Comparison of ENCODE assay signal across 8 cellular contexts in the genomic region with DNA sequence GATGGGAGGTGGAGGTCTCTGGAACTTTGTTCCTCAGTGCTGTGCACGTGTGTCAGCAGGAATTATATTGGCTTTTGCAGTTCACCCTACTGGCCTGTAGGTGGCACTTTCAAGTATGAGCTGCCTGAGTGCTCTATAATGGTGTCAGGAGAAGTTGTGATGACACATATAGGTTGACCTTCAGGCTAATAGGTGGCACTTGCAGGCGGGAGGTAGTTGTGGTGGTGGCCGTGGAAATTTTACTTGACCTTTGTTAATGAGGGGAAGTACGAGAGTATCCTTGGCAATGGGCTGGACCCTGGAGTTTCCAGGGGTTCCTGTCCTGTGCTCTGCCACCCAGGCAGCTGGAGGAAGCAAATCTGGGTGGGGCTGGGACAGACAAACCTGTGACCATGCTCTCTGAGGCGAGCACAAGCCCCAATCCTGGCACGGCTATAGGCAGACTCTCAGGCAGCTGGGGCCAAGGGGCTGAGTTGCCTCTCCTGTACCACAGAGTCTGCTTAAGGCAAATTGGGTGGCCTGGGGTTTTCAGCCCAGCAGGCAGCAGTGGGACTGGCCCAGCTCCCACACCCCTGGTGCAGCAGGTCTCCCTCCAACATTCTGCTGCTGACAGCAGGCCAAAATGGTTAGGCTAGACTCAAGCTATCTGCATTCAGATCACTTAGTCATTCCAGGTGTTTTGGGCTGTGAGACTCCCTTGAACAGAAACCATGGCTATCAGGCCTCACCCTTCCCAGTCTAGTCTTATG.
DNase-seq lines count a peak whose midpoint lies in the region; ATAC-seq, FAIRE-seq and TF ChIP-seq lines count a peak whose summit lies in the region.

No MANE protein-coding gene starts in this region.

- H3K4me2 ChIP-seq in OCI-LY1 (ENCODE audit: low read length) (no peak overlapping the region), keratinocyte (ENCODE audit: control insufficient read depth, extremely low read depth, insufficient read depth, low read depth, low read length) (peak overlapping the region; percentile 28)

- H3K9me3 ChIP-seq in OCI-LY1 (ENCODE audit: low read length): no peaks in the 10 kb centered on the region
- H3K9me3 ChIP-seq in keratinocyte (ENCODE audit: control insufficient read depth, low read depth, low read length): no peaks in the 10 kb centered on the region

- H3K36me3 ChIP-seq in OCI-LY1 (ENCODE audit: insufficient read depth, low read length) (no peaks in the 10 kb centered on the region), keratinocyte (ENCODE audit: control insufficient read depth in 2 of 2, extremely low read depth in 1 of 2, insufficient read depth in 2 of 2, low read length in 2 of 2) (no peaks in the 10 kb centered on the region)

- no peaks in the 10 kb centered on the region for H3K27me3 ChIP-seq in OCI-LY1 (ENCODE audit: insufficient read depth, low read length)
- no peaks in the 10 kb centered on the region for H3K27me3 ChIP-seq in keratinocyte (ENCODE audit: control insufficient read depth, extremely low read depth, insufficient read depth, low read length)

- H3K27me3 Mint-ChIP-seq in stimulated activated naive CD8-positive, alpha-beta T cell treated with anti-CD3 and anti-CD28 coated beads, Interleukin-15, amount 100 ng/mL, for 72 hours: peaks cover 9% of the 10 kb centered on the region

- peak; percentile 54 for TF ChIP-seq CTCF in D721Med (IDR thresholded peaks at IDR 0.05; ENCODE audit: insufficient read depth, missing control alignments)
- peak; percentile 83 for TF ChIP-seq CTCF in OCI-LY1 (IDR thresholded peaks at IDR 0.05; ENCODE audit: low read length)
- peak; percentile 69 to 90 (median 78) for TF ChIP-seq CTCF in keratinocyte (optimal IDR thresholded peaks at IDR 0.05 in 1 of 3, IDR thresholded peaks at IDR 0.05 in 1 of 3, conservative IDR thresholded peaks at IDR 0.05 in 1 of 3; ENCODE audit: extremely low read depth in 1 of 3, insufficient read depth in 2 of 3, low read length in 3 of 3)

- dilution Hi-C loops in keratinocyte (cut with MboI; ENCODE audit: extremely low pct_ligation_motif_present, low sequenced_read_pairs): no loop called here

- H3K4me3 Mint-ChIP-seq in stimulated activated naive CD8-positive, alpha-beta T cell treated with anti-CD3 and anti-CD28 coated beads, Interleukin-15, amount 100 ng/mL, for 72 hours: no peak overlapping the region

- H3K79me2 ChIP-seq in OCI-LY1 (ENCODE audit: insufficient read depth, low read length): no peaks in the 10 kb centered on the region
- H3K79me2 ChIP-seq in keratinocyte (ENCODE audit: control insufficient read depth, insufficient read depth, low read length): no peaks in the 10 kb centered on the region

- H3K4me3 ChIP-seq in OCI-LY1 (ENCODE audit: low read depth, low read length, poor library complexity, severe bottlenecking): no peak overlapping the region
- H3K4me3 ChIP-seq in keratinocyte (ENCODE audit: control insufficient read depth in 2 of 3, extremely low read depth in 1 of 3, insufficient read depth in 2 of 3, low read depth in 1 of 3, low read length in 3 of 3): no peak overlapping the region

- no peaks in the 10 kb centered on the region for H3K9me2 ChIP-seq in OCI-LY1 (ENCODE audit: low read depth, low read length)

- H3F3A ChIP-seq in OCI-LY1 (ENCODE audit: insufficient read depth, low read length): no peaks in the 10 kb centered on the region

- no peaks in the 10 kb centered on the region for H4K20me1 ChIP-seq in OCI-LY1 (ENCODE audit: insufficient read depth, low read length)
- H4K20me1 ChIP-seq in keratinocyte (ENCODE audit: control insufficient read depth, extremely low read depth, insufficient read depth, low read length): no peaks in the 10 kb centered on the region

- H3K4me1 Mint-ChIP-seq in stimulated activated naive CD8-positive, alpha-beta T cell treated with anti-CD3 and anti-CD28 coated beads, Interleukin-15, amount 100 ng/mL, for 72 hours: peaks cover 28% of the 10 kb centered on the region

- no peaks in the 10 kb centered on the region for H3K9me1 ChIP-seq in keratinocyte (ENCODE audit: control insufficient read depth, extremely low read depth, insufficient read depth, low read length)

- H3K36me3 Mint-ChIP-seq in activated naive CD4-positive, alpha-beta T cell treated with anti-CD3 and anti-CD28 coated beads, Interleukin-2, amount 50 U/mL, for 72 hours: no peaks in the 10 kb centered on the region

- H2AFZ ChIP-seq in OCI-LY1 (ENCODE audit: low read length) (no peak overlapping the region), keratinocyte (ENCODE audit: control insufficient read depth, low read length) (peak overlapping the region; percentile 37)

- H3K27ac Mint-ChIP-seq in activated naive CD4-positive, alpha-beta T cell treated with anti-CD3 and anti-CD28 coated beads, Interleukin-2, amount 50 U/mL, for 72 hours: no peak overlapping the region
- H3K27ac Mint-ChIP-seq in stimulated activated naive CD8-positive, alpha-beta T cell treated with anti-CD3 and anti-CD28 coated beads, Interleukin-15, amount 100 ng/mL, for 72 hours: no peak overlapping the region

- peaks cover 0 to 4% of the 10 kb centered on the region in 2 donors for H3K9me3 Mint-ChIP-seq in activated naive CD4-positive, alpha-beta T cell treated with anti-CD3 and anti-CD28 coated beads, Interleukin-2, amount 50 U/mL, for 72 hours
- peaks cover 0 to 8% of the 10 kb centered on the region in 2 donors for H3K9me3 Mint-ChIP-seq in stimulated activated naive CD8-positive, alpha-beta T cell treated with anti-CD3 and anti-CD28 coated beads, Interleukin-15, amount 100 ng/mL, for 72 hours

- H3K27ac ChIP-seq in OCI-LY1 (ENCODE audit: low read depth, low read length, poor library complexity, severe bottlenecking): no peak overlapping the region
- H3K27ac ChIP-seq in keratinocyte (ENCODE audit: control insufficient read depth, insufficient read depth, low read length): peak overlapping the region; percentile 23

- H3K4me1 ChIP-seq in OCI-LY1 (ENCODE audit: insufficient read depth, low read length, severe bottlenecking) (no peaks in the 10 kb centered on the region), keratinocyte (ENCODE audit: control insufficient read depth, extremely low read depth, insufficient read depth, low read length) (peaks cover 32% of the 10 kb centered on the region)

- no peak overlapping the region for H3K9ac ChIP-seq in OCI-LY1 (ENCODE audit: low read length)
- H3K9ac ChIP-seq in keratinocyte (ENCODE audit: control insufficient read depth, extremely low read depth, insufficient read depth, low read length): no peak overlapping the region

- peak; percentile 85 for ATAC-seq in GM19324 (IDR thresholded peaks at IDR 0.05; ENCODE audit: low FRiP score, unreplicated experiment)
- ATAC-seq in HG03108 (IDR thresholded peaks at IDR 0.05; ENCODE audit: unreplicated experiment): peak; percentile 58
- peak; percentile 76 to 81 for ATAC-seq in activated naive CD4-positive, alpha-beta T cell treated with anti-CD3 and anti-CD28 coated beads, Interleukin-2, amount 50 U/mL, for 72 hours
- ATAC-seq in stimulated activated naive CD8-positive, alpha-beta T cell treated with anti-CD3 and anti-CD28 coated beads, Interleukin-15, amount 100 ng/mL, for 72 hours: peak; percentile 88

- DNase-seq in D721Med (ENCODE audit: insufficient read length, low spot score): no peak
- peak; percentile 32 to 55 for DNase-seq in activated naive CD4-positive, alpha-beta T cell treated with anti-CD3 and anti-CD28 coated beads, Interleukin-2, amount 50 U/mL, for 72 hours (ENCODE audit: low spot score in 2 of 2)
- DNase-seq in keratinocyte (ENCODE audit: low read depth, low spot score): peak; percentile 53
- DNase-seq in stimulated activated naive CD8-positive, alpha-beta T cell treated with anti-CD3 and anti-CD28 coated beads, Interleukin-15, amount 100 ng/mL, for 72 hours: peak; percentile 36 to 46
- DNase-seq in GM19238 (ENCODE audit: insufficient read length, low spot score): no peak

- FAIRE-seq in D721Med (lab: Jason Lieb, UNC) (no peak), keratinocyte (lab: Jason Lieb, UNC) (peak; percentile 95)

Comparison
In these comparisons a context has a peak if more than half of its experiments do, and no peak if none do; other contexts are left out.
1. DNase-seq: peak in activated naive CD4-positive, alpha-beta T cell treated with anti-CD3 and anti-CD28 coated beads, Interleukin-2, amount 50 U/mL, for 72 hours (2 of 2), keratinocyte (single experiment) and stimulated activated naive CD8-positive, alpha-beta T cell treated with anti-CD3 and anti-CD28 coated beads, Interleukin-15, amount 100 ng/mL, for 72 hours (2 of 2); none in D721Med (single experiment) and GM19238 (single experiment).
2. Peak in every context shown above with its lines, with median percentiles within 50 percentile points of each other: CTCF ChIP-seq and ATAC-seq.